Comparison of ENCODE assay signal across 17 cellular contexts in the genomic region with DNA sequence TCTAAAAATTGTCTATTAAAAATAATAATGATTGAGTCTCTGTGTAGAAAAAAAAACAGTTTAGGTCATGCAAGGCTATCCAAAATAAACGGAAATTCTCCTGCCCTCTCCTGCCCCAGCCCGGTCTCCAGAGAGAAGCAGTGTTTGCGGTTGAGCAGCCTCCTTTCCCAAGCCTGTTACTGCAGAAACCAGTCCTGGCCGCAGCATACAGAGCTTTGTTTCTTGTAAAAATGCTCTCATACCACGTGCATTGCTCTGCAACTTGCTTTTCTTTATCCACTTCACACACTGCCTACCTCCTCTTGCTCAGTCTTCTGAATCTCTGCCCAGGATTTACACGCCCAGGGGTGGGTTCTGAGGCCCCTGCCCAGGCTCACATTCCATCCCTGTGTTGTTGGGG. TPM values are rescaled to one million over a fixed set of nuclear protein-coding genes. Genes with fewer than 3 reads are reported as not detected.
DNase-seq lines count a peak whose midpoint lies in the region; ATAC-seq and TF ChIP-seq lines count a peak whose summit lies in the region.
"Had no signal": no experiment of that assay in that cellular context is flagged by ENCODE, and none has a peak within 500 bp of the region (broad histone marks: within the 10 kb centered on the region; RNA-seq: fewer than 3 reads in every experiment).

No MANE protein-coding gene starts in this region.

- H3K14ac ChIP-seq in IMR-90 (replicated peaks; ENCODE audit: low read depth, low read length) = no peak overlapping the region

- TF ChIP-seq CTCF in IMR-90 (conservative IDR thresholded peaks at IDR 0.05; ENCODE audit: low read depth, low read length) (no peak), testis (IDR thresholded peaks at IDR 0.05) (no peak)

- no peak overlapping the region for H4K5ac ChIP-seq in IMR-90 (ENCODE audit: low read depth, low read length)

- H3K36me3 Mint-ChIP-seq in activated CD4-positive, alpha-beta memory T cell treated with anti-CD3 and anti-CD28 coated beads, Interleukin-2, amount 10 ng/mL, durations not matched to agents 7 days and 5 days (ENCODE audit: low read depth) = no peaks in the 10 kb centered on the region
- H3K36me3 Mint-ChIP-seq: CD8-positive, alpha-beta T cell had no signal

- H2BK20ac ChIP-seq in IMR-90 (ENCODE audit: low read depth, low read length) = no peak overlapping the region

- TF ChIP-seq POLR2A in IMR-90 (IDR thresholded peaks at IDR 0.05; ENCODE audit: low read depth, low read length) (no peak), testis (IDR thresholded peaks at IDR 0.05) (no peak)

- intact Hi-C loops in IMR-90 (cut with micrococcal nuclease) = no loop called here
- intact Hi-C loops in right cardiac atrium (cut with DNase I) = no loop called here
- intact Hi-C loops in testis (cut with DNase I; ENCODE audit: low total_unique reads) = no loop called here

- H4K8ac ChIP-seq in IMR-90 (ENCODE audit: low read depth in 2 of 2, low read length in 2 of 2) = no peak overlapping the region

- no peak overlapping the region for H2BK5ac ChIP-seq in IMR-90 (ENCODE audit: low read depth, low read length, poor library complexity, severe bottlenecking)

- H3K27me3 ChIP-seq in IMR-90 (ENCODE audit: control insufficient read depth, insufficient read depth, low read length) = no peaks in the 10 kb centered on the region
- no peaks in the 10 kb centered on the region for H3K27me3 ChIP-seq in right cardiac atrium (ENCODE audit: control insufficient read depth, insufficient read depth)
- no peaks in the 10 kb centered on the region for H3K27me3 ChIP-seq in testis

- WGBS in IMR-90 (ENCODE audit: extremely low coverage in 2 of 2, insufficient read length in 1 of 2), 2 experiments = 69% methylated on average over 2 of the region's 6 CpGs; no CpG with 5 or more reads in 1 of the 2 experiments
- 38% methylated on average over 6 of the region's 6 CpGs for WGBS in right cardiac atrium
- 31 to 39% methylated on average over 6 of the region's 6 CpGs for WGBS in testis, 2 donors

- H2AK9ac ChIP-seq in IMR-90 (replicated peaks; ENCODE audit: low read depth, low read length, poor library complexity) = no peak overlapping the region

- H3K36me3 ChIP-seq in IMR-90 (ENCODE audit: control insufficient read depth, insufficient read depth, low read length) (no peaks in the 10 kb centered on the region), testis (ENCODE audit: low read depth, missing control alignments) (no peaks in the 10 kb centered on the region)
- H3K36me3 ChIP-seq: prostate gland had no signal

- DNase-seq in IMR-90 = peak; percentile 27
- peak; percentile 43 for DNase-seq in dermis blood vessel endothelial cell
- DNase-seq in right cardiac atrium = peak; percentile 38 to 76 (median 74)
- DNase-seq in testis = peak; percentile 74
- no peak for DNase-seq in activated CD4-positive, alpha-beta memory T cell treated with anti-CD3 and anti-CD28 coated beads, Interleukin-2, amount 10 ng/mL, durations not matched to agents 7 days and 5 days
- DNase-seq in NCI-H345 treated with DMSO at 0.1 percent for 48 hours (lab: John Stamatoyannopoulos, UW; ENCODE audit: unreplicated experiment) = no peak
- DNase-seq in UCSD-AML1 (lab: John Stamatoyannopoulos, UW; ENCODE audit: unreplicated experiment) = no peak
- DNase-seq: activated CD4-positive, alpha-beta T cell treated with anti-CD3 and anti-CD28 coated beads for 36 hours; activated T-cell treated with anti-CD3 and anti-CD28 coated beads, Interleukin-2, amount 50 U/mL, for 4 hours; CD8-positive, alpha-beta T cell; HFFc6; NCI-H1048; NCI-H446; stimulated activated CD4-positive, alpha-beta T cell treated with anti-CD3 and anti-CD28 coated beads, Interleukin-4, amount 100 ng/mL, for 24 hours; stimulated activated naive CD4-positive, alpha-beta T cell had no signal

- H3K4me3 Mint-ChIP-seq in activated CD4-positive, alpha-beta memory T cell treated with anti-CD3 and anti-CD28 coated beads, Interleukin-2, amount 10 ng/mL, durations not matched to agents 7 days and 5 days = no peak overlapping the region
- H3K4me3 Mint-ChIP-seq: activated CD4-positive, alpha-beta T cell treated with anti-CD3 and anti-CD28 coated beads for 36 hours; activated T-cell treated with anti-CD3 and anti-CD28 coated beads, Interleukin-2, amount 50 U/mL, for 4 hours; CD8-positive, alpha-beta T cell; HFFc6 had no signal

- H3K4me1 ChIP-seq in IMR-90 (ENCODE audit: control insufficient read depth, insufficient read depth, low read length) (no peaks in the 10 kb centered on the region; the same call in 1 of the 2 replicates), right cardiac atrium (ENCODE audit: control insufficient read depth, insufficient read depth, low read length) (no peaks in the 10 kb centered on the region), testis (peaks cover 5% of the 10 kb centered on the region)
- H3K4me1 ChIP-seq: prostate gland had no signal

- H3K27ac ChIP-seq in IMR-90 (ENCODE audit: insufficient read depth, low read length) (no peak overlapping the region), right cardiac atrium (ENCODE audit: low read length) (no peak overlapping the region), testis (no peak overlapping the region)
- H3K27ac ChIP-seq: prostate gland had no signal

- TF ChIP-seq RAD21 in IMR-90 (IDR thresholded peaks at IDR 0.05; ENCODE audit: low read length) = no peak

- no peak overlapping the region for H2BK15ac ChIP-seq in IMR-90 (ENCODE audit: low read depth, low read length)

- no peak overlapping the region for H3K23ac ChIP-seq in IMR-90 (ENCODE audit: low read depth, low read length)

- dilution Hi-C loops in IMR-90 (cut with HindIII; ENCODE audit: low sequenced_read_pairs, unreplicated experiment) = no loop called here

- peaks cover 3% of the 10 kb centered on the region for H3K4me1 Mint-ChIP-seq in activated CD4-positive, alpha-beta memory T cell treated with anti-CD3 and anti-CD28 coated beads, Interleukin-2, amount 10 ng/mL, durations not matched to agents 7 days and 5 days
- H3K4me1 Mint-ChIP-seq: activated CD4-positive, alpha-beta T cell treated with anti-CD3 and anti-CD28 coated beads for 36 hours had no signal

- H2BK120ac ChIP-seq in IMR-90 (ENCODE audit: low read depth, low read length) = no peak overlapping the region

- no peak overlapping the region for H3K4ac ChIP-seq in IMR-90 (ENCODE audit: low read depth, low read length)

- H3K9me1 ChIP-seq in IMR-90 (ENCODE audit: insufficient read depth, low read length) = no peaks in the 10 kb centered on the region

- in situ Hi-C loops in IMR-90 (cut with MboI; ENCODE audit: low sequenced_read_pairs) = no loop called here

- no peaks in the 10 kb centered on the region; a peak in 1 of 4 replicates for H3K79me1 ChIP-seq in IMR-90 (ENCODE audit: low read depth in 1 of 2, low read length in 2 of 2)

- CTCF ChIA-PET in IMR-90 (lab: Yijun Ruan, JAX) = no interaction called here
- CTCF ChIA-PET in activated CD4-positive, alpha-beta memory T cell treated with anti-CD3 and anti-CD28 coated beads, Interleukin-2, amount 10 ng/mL, durations not matched to agents 7 days and 5 days (lab: Charles Lee) = no interaction called here

- no peak overlapping the region for H3K9ac ChIP-seq in IMR-90 (ENCODE audit: low read depth, low read length)

- no peak overlapping the region for H3K4me2 ChIP-seq in IMR-90 (ENCODE audit: low read depth, low read length)

- H3K18ac ChIP-seq in IMR-90 (ENCODE audit: low read depth, low read length) = no peak overlapping the region

- ATAC-seq in IMR-90 (ENCODE audit: low read depth) (peak; percentile 59), right cardiac atrium (peak; percentile 83 to 95), HG02938 (IDR thresholded peaks at IDR 0.05; ENCODE audit: unreplicated experiment) (no peak)
- ATAC-seq: activated CD4-positive, alpha-beta T cell treated with anti-CD3 and anti-CD28 coated beads for 36 hours; activated T-cell treated with anti-CD3 and anti-CD28 coated beads, Interleukin-2, amount 50 U/mL, for 4 hours; CD8-positive, alpha-beta T cell had no signal

- H4K91ac ChIP-seq in IMR-90 (ENCODE audit: insufficient read depth, low read depth, low read length) = no peak overlapping the region

- H3K9me3 ChIP-seq in IMR-90 (ENCODE audit: control insufficient read depth, insufficient read depth, low read length) (no peaks in the 10 kb centered on the region), right cardiac atrium (ENCODE audit: control insufficient read depth, low read length) (no peaks in the 10 kb centered on the region), testis (no peaks in the 10 kb centered on the region)
- H3K9me3 ChIP-seq: prostate gland had no signal

- H3K27ac Mint-ChIP-seq in activated CD4-positive, alpha-beta memory T cell treated with anti-CD3 and anti-CD28 coated beads, Interleukin-2, amount 10 ng/mL, durations not matched to agents 7 days and 5 days = no peak overlapping the region
- H3K27ac Mint-ChIP-seq: activated CD4-positive, alpha-beta T cell treated with anti-CD3 and anti-CD28 coated beads for 36 hours; CD8-positive, alpha-beta T cell; HFFc6 had no signal

- no peaks in the 10 kb centered on the region for H3K9me3 Mint-ChIP-seq in activated CD4-positive, alpha-beta memory T cell treated with anti-CD3 and anti-CD28 coated beads, Interleukin-2, amount 10 ng/mL, durations not matched to agents 7 days and 5 days
- H3K9me3 Mint-ChIP-seq: CD8-positive, alpha-beta T cell; HFFc6 had no signal

- H3K4me3 ChIP-seq in IMR-90 (ENCODE audit: insufficient read depth, low read depth, low read length) (no peak overlapping the region), right cardiac atrium (ENCODE audit: low read length) (no peak overlapping the region), testis (no peak overlapping the region)
- H3K4me3 ChIP-seq: prostate gland had no signal

- no peak overlapping the region for H2AFZ ChIP-seq in IMR-90 (replicated peaks; ENCODE audit: low read length, poor library complexity)

- POLR2A ChIA-PET in IMR-90 (lab: Charles Lee; ENCODE audit: unreplicated experiment) = no interaction called here
- POLR2A ChIA-PET in activated CD4-positive, alpha-beta memory T cell treated with anti-CD3 and anti-CD28 coated beads, Interleukin-2, amount 10 ng/mL, durations not matched to agents 7 days and 5 days (lab: Charles Lee) = no interaction called here

- H4K20me1 ChIP-seq in IMR-90 (ENCODE audit: insufficient read depth, low read length) = no peaks in the 10 kb centered on the region; the same call in 1 of the 2 replicates

- BruUV-seq in IMR-90 (replicated peaks; lab: Mats Ljungman, UMichigan) = no TSS peak

- H2AK5ac ChIP-seq in IMR-90 (ENCODE audit: low read depth, low read length) = no peak overlapping the region

- no peak overlapping the region for H3K56ac ChIP-seq in IMR-90 (ENCODE audit: extremely low read depth, insufficient read depth, low read length)

- peaks cover 6% of the 10 kb centered on the region for H3K27me3 Mint-ChIP-seq in activated CD4-positive, alpha-beta memory T cell treated with anti-CD3 and anti-CD28 coated beads, Interleukin-2, amount 10 ng/mL, durations not matched to agents 7 days and 5 days
- H3K27me3 Mint-ChIP-seq: activated CD4-positive, alpha-beta T cell treated with anti-CD3 and anti-CD28 coated beads for 36 hours had no signal

RNA-seq across cellular contexts. Expression of a gene that starts 34.4 kb away (rescaled TPM):
- 46.2 and 61.4 TPM in 2 replicates for total RNA-seq in IMR-90 (2012; rRNA removed)
- polyA plus RNA-seq in IMR-90 (2012; rRNA removed) = 39.4 and 44.0 TPM in 2 replicates
- polyA plus RNA-seq in IMR-90 (2012; cell fraction: cytosol; rRNA removed) = 12.8 and 16.9 TPM in 2 replicates
- polyA plus RNA-seq in IMR-90 (2012; cell fraction: nucleus; rRNA removed; ENCODE audit: low replicate concordance) = 9.5 and 39.8 TPM in 2 replicates
- 48.8 and 71.1 TPM in 2 replicates for total RNA-seq in dermis blood vessel endothelial cell
- 10 to 100 TPM; 49.3 to 52.8 (median 52.5) TPM for total RNA-seq in right cardiac atrium
- 36.1 TPM for polyA plus RNA-seq in right cardiac atrium
- 100 to 1,000 TPM; 151 to 161 TPM for total RNA-seq in testis
- polyA plus RNA-seq in testis (ENCODE audit: insufficient read depth, low read depth, low replicate concordance) = 206 TPM
- 10 to 100 TPM; 46.9 to 48.7 TPM for total RNA-seq in activated CD4-positive, alpha-beta memory T cell treated with anti-CD3 and anti-CD28 coated beads, Interleukin-2, amount 10 ng/mL, durations not matched to agents 7 days and 5 days

Comparison
In these comparisons a context has a peak if more than half of its experiments do, and no peak if none do; other contexts are left out.
1. DNase-seq: peak in IMR-90 (single experiment), dermis blood vessel endothelial cell (single experiment), right cardiac atrium (3 of 3) and testis (single experiment); none in activated CD4-positive, alpha-beta memory T cell treated with anti-CD3 and anti-CD28 coated beads, Interleukin-2, amount 10 ng/mL, durations not matched to agents 7 days and 5 days (single experiment), NCI-H345 treated with DMSO at 0.1 percent for 48 hours (single experiment) and UCSD-AML1 (single experiment).